Comparison of ENCODE assay signal across 23 cellular contexts in genomic region chr1:95780836-95781235, GRCh38.
"Had no signal": no experiment of that assay in that cellular context is flagged by ENCODE, and none has a peak within 500 bp of the region (broad histone marks: within the 10 kb centered on the region; RNA-seq: fewer than 3 reads in every experiment).

No MANE protein-coding gene starts in this region.

- H3K27me3 ChIP-seq: esophagus muscularis mucosa, gastroesophageal sphincter, right atrium auricular region, sigmoid colon had no signal

- H3K4me3 ChIP-seq: esophagus muscularis mucosa, gastroesophageal sphincter, left ventricle myocardium inferior, lower lobe of right lung, right atrium auricular region, sigmoid colon, skin epidermis, thoracic aorta had no signal

- DNase-seq: effector memory CD4-positive, alpha-beta T cell; glutamatergic neuron; immature natural killer cell; left ventricle myocardium inferior; lower lobe of right lung; occipital lobe; sigmoid colon; stimulated activated CD4-positive, alpha-beta T cell treated with anti-CD3 and anti-CD28 coated beads, Interleukin-2, amount 100 ng/mL, for 24 hours; stimulated activated CD4-positive, alpha-beta T cell treated with anti-CD3 and anti-CD28 coated beads, Interleukin-4, amount 100 ng/mL, for 4 hours; stimulated activated naive B cell treated with anti-CD40 and anti-IgM and Interleukin-4, amounts not matched to agents 10 μg/mL and 1 μg/mL and 100 μg/mL, for 72 hours; stimulated activated naive CD8-positive, alpha-beta T cell treated with anti-CD3 and anti-CD28 coated beads, Interleukin-15, amount 100 ng/mL, for 72 hours; trophoblast cell had no signal

- H3K9ac ChIP-seq: parathyroid adenoma had no signal

- FAIRE-seq: keratinocyte had no signal

- H3K27ac ChIP-seq: epithelial cell of prostate, esophagus muscularis mucosa, gastroesophageal sphincter, left ventricle myocardium inferior, lower lobe of right lung, parathyroid adenoma, right atrium auricular region, sigmoid colon, skin epidermis, thoracic aorta had no signal

- H3K36me3 Mint-ChIP-seq: immature natural killer cell; memory B cell; mesothelial cell of epicardium; stimulated activated naive B cell treated with anti-CD40 and anti-IgM and Interleukin-4, amounts not matched to agents 10 μg/mL and 1 μg/mL and 100 μg/mL, for 72 hours had no signal

- H3K36me3 ChIP-seq: esophagus muscularis mucosa, gastroesophageal sphincter, left ventricle myocardium inferior, lower lobe of right lung, right atrium auricular region, sigmoid colon, thoracic aorta had no signal

- H3K27ac Mint-ChIP-seq: immature natural killer cell; memory B cell; mesothelial cell of epicardium; nephron; stimulated activated naive B cell treated with anti-CD40 and anti-IgM and Interleukin-4, amounts not matched to agents 10 μg/mL and 1 μg/mL and 100 μg/mL, for 72 hours; stimulated activated naive CD8-positive, alpha-beta T cell treated with anti-CD3 and anti-CD28 coated beads, Interleukin-15, amount 100 ng/mL, for 72 hours had no signal

- H3K9me3 ChIP-seq: esophagus muscularis mucosa, gastroesophageal sphincter, left ventricle myocardium inferior, lower lobe of right lung, right atrium auricular region, sigmoid colon, thoracic aorta had no signal

- H3K4me3 Mint-ChIP-seq: immature natural killer cell; memory B cell; mesothelial cell of epicardium; nephron; stimulated activated naive B cell treated with anti-CD40 and anti-IgM and Interleukin-4, amounts not matched to agents 10 μg/mL and 1 μg/mL and 100 μg/mL, for 72 hours; stimulated activated naive CD8-positive, alpha-beta T cell treated with anti-CD3 and anti-CD28 coated beads, Interleukin-15, amount 100 ng/mL, for 72 hours had no signal

- H3K4me1 ChIP-seq: gastroesophageal sphincter, left ventricle myocardium inferior, lower lobe of right lung, parathyroid adenoma, right atrium auricular region, sigmoid colon had no signal

- H3K9me3 Mint-ChIP-seq: mesothelial cell of epicardium, nephron had no signal

- H2AFZ ChIP-seq: parathyroid adenoma had no signal

- H3K4me1 Mint-ChIP-seq: immature natural killer cell; memory B cell; nephron; stimulated activated naive B cell treated with anti-CD40 and anti-IgM and Interleukin-4, amounts not matched to agents 10 μg/mL and 1 μg/mL and 100 μg/mL, for 72 hours; stimulated activated naive CD8-positive, alpha-beta T cell treated with anti-CD3 and anti-CD28 coated beads, Interleukin-15, amount 100 ng/mL, for 72 hours had no signal

- H3K27me3 Mint-ChIP-seq: memory B cell; stimulated activated naive B cell treated with anti-CD40 and anti-IgM and Interleukin-4, amounts not matched to agents 10 μg/mL and 1 μg/mL and 100 μg/mL, for 72 hours; stimulated activated naive CD8-positive, alpha-beta T cell treated with anti-CD3 and anti-CD28 coated beads, Interleukin-15, amount 100 ng/mL, for 72 hours had no signal

- H3K79me2 ChIP-seq: parathyroid adenoma had no signal
